In genomic region chr10:128577958-128578750, GRCh38 we compare ENCODE assay signal across 33 cellular contexts.
"Had no signal": no experiment of that assay in that cellular context is flagged by ENCODE, and none has a peak within 500 bp of the region (broad histone marks: within the 10 kb centered on the region; RNA-seq: fewer than 3 reads in every experiment).

No MANE protein-coding gene starts in this region.

- H3K27ac Mint-ChIP-seq: activated CD4-positive, alpha-beta memory T cell treated with anti-CD3 and anti-CD28 coated beads for 36 hours; activated CD4-positive, alpha-beta T cell treated with anti-CD3 and anti-CD28 coated beads, Interleukin-2, amount 10 ng/mL, durations not matched to agents 7 days and 5 days; activated naive CD4-positive, alpha-beta T cell treated with anti-CD3 and anti-CD28 coated beads, Interleukin-2, amount 10 ng/mL, durations not matched to agents 7 days and 5 days; activated naive CD8-positive, alpha-beta T cell; activated naive CD8-positive, alpha-beta T cell treated with anti-CD3 and anti-CD28 coated beads, Interleukin-2, amount 50 U/mL, for 24 hours; activated T-helper 1 cell treated with anti-CD3 and anti-CD28 coated beads, Interleukin-12 subunit alpha, Interleukin-12 subunit beta, Interleukin-2, Interleukin-4 antibody, amounts not matched to agents 30 ng/mL and 10 ng/mL and 1 ng/mL, durations not matched to agents 14 hours and 24 hours and 36 hours; T-helper 1 cell treated with Interleukin-12 subunit alpha and Interleukin-12 subunit beta and Interleukin-4 antibody, amounts not matched to agents 30 μg/mL and 1 μg/mL, for 36 hours; T-helper 2 cell treated with Interferon-gamma antibody and Interleukin-4, amounts not matched to agents 5 μg/mL and 100 μg/mL, for 36 hours had no signal

- H3K4me1 Mint-ChIP-seq: activated CD4-positive, alpha-beta T cell treated with anti-CD3 and anti-CD28 coated beads, Interleukin-2, amount 10 ng/mL, durations not matched to agents 7 days and 5 days; activated naive CD4-positive, alpha-beta T cell treated with anti-CD3 and anti-CD28 coated beads, Interleukin-2, amount 10 ng/mL, durations not matched to agents 7 days and 5 days; activated naive CD8-positive, alpha-beta T cell treated with anti-CD3 and anti-CD28 coated beads, Interleukin-2, amount 50 U/mL, for 24 hours had no signal

- FAIRE-seq: TTC549 had no signal

- H3K27me3 Mint-ChIP-seq: activated CD4-positive, alpha-beta T cell treated with anti-CD3 and anti-CD28 coated beads, Interleukin-2, amount 10 ng/mL, durations not matched to agents 7 days and 5 days; activated naive CD4-positive, alpha-beta T cell treated with anti-CD3 and anti-CD28 coated beads, Interleukin-2, amount 10 ng/mL, durations not matched to agents 7 days and 5 days; activated naive CD8-positive, alpha-beta T cell treated with anti-CD3 and anti-CD28 coated beads, Interleukin-2, amount 50 U/mL, for 24 hours had no signal

- ATAC-seq: activated naive CD8-positive, alpha-beta T cell treated with anti-CD3 and anti-CD28 coated beads, Interleukin-2, amount 50 U/mL, for 24 hours; activated T-cell treated with anti-CD3 and anti-CD28 coated beads, Interleukin-2, amount 50 U/mL, for 4 hours; PC-3 had no signal

- DNase-seq: activated CD4-positive, alpha-beta memory T cell treated with anti-CD3 and anti-CD28 coated beads for 36 hours; activated CD4-positive, alpha-beta T cell treated with anti-CD3 and anti-CD28 coated beads, Interleukin-2, amount 10 ng/mL, durations not matched to agents 7 days and 5 days; activated CD8-positive, alpha-beta memory T cell treated with anti-CD3 and anti-CD28 coated beads, Interleukin-2, amount 50 U/mL, for 4 hours; activated naive CD4-positive, alpha-beta T cell treated with anti-CD3 and anti-CD28 coated beads, Interleukin-2, amount 10 ng/mL, durations not matched to agents 7 days and 5 days; activated naive CD8-positive, alpha-beta T cell treated with anti-CD3 and anti-CD28 coated beads, Interleukin-2, amount 50 U/mL, for 24 hours; activated T-cell treated with anti-CD3 and anti-CD28 coated beads for 4 hours; activated T-cell treated with anti-CD3 and anti-CD28 coated beads, Interleukin-2, amount 50 U/mL, for 4 hours; anterior cingulate cortex; caudate nucleus; cerebellar nuclear complex; Kasumi-1; KG1; MM.1S; MV-4-11; NCI-H1092; NCI-H1417; NCI-H146; NCI-H187; NCI-H2029 treated with DMSO at 0.1 percent for 48 hours; NCI-H2107; NCI-H2171; NCI-H510A; NCI-H526; NCI-H748 treated with DMSO at 0.1 percent for 48 hours; NK-92 treated with Interleukin-12 subunit alpha and Interleukin-12 subunit beta, amount 100 ng/mL, for 24 hours; PC-3; Peyer's patch; Right ventricle myocardium superior had no signal

- H3K9me3 ChIP-seq: Peyer's patch had no signal

- H3K4me1 ChIP-seq: Peyer's patch had no signal

- H3K4me3 ChIP-seq: Peyer's patch had no signal

- H3K9me3 Mint-ChIP-seq: activated CD4-positive, alpha-beta memory T cell treated with anti-CD3 and anti-CD28 coated beads for 36 hours; activated CD4-positive, alpha-beta T cell treated with anti-CD3 and anti-CD28 coated beads, Interleukin-2, amount 10 ng/mL, durations not matched to agents 7 days and 5 days; activated naive CD4-positive, alpha-beta T cell treated with anti-CD3 and anti-CD28 coated beads, Interleukin-2, amount 10 ng/mL, durations not matched to agents 7 days and 5 days; activated naive CD8-positive, alpha-beta T cell treated with anti-CD3 and anti-CD28 coated beads, Interleukin-2, amount 50 U/mL, for 24 hours; activated T-cell treated with anti-CD3 and anti-CD28 coated beads, Interleukin-2, amount 50 U/mL, for 4 hours; activated T-helper 1 cell treated with anti-CD3 and anti-CD28 coated beads, Interleukin-12 subunit alpha, Interleukin-12 subunit beta, Interleukin-2, Interleukin-4 antibody, amounts not matched to agents 30 ng/mL and 10 ng/mL and 1 ng/mL, durations not matched to agents 14 hours and 24 hours and 36 hours; T-helper 1 cell treated with Interleukin-12 subunit alpha and Interleukin-12 subunit beta and Interleukin-4 antibody, amounts not matched to agents 30 μg/mL and 1 μg/mL, for 36 hours; T-helper 2 cell treated with Interferon-gamma antibody and Interleukin-4, amounts not matched to agents 5 μg/mL and 100 μg/mL, for 36 hours had no signal

- H3K36me3 ChIP-seq: Peyer's patch had no signal

- H3K27me3 ChIP-seq: Peyer's patch had no signal

- H3K27ac ChIP-seq: Peyer's patch had no signal

- H3K4me3 Mint-ChIP-seq: activated CD4-positive, alpha-beta memory T cell treated with anti-CD3 and anti-CD28 coated beads for 36 hours; activated CD4-positive, alpha-beta T cell treated with anti-CD3 and anti-CD28 coated beads, Interleukin-2, amount 10 ng/mL, durations not matched to agents 7 days and 5 days; activated naive CD4-positive, alpha-beta T cell treated with anti-CD3 and anti-CD28 coated beads, Interleukin-2, amount 10 ng/mL, durations not matched to agents 7 days and 5 days; activated naive CD8-positive, alpha-beta T cell; activated naive CD8-positive, alpha-beta T cell treated with anti-CD3 and anti-CD28 coated beads, Interleukin-2, amount 50 U/mL, for 24 hours; activated T-cell treated with anti-CD3 and anti-CD28 coated beads, Interleukin-2, amount 50 U/mL, for 4 hours; activated T-helper 1 cell treated with anti-CD3 and anti-CD28 coated beads, Interleukin-12 subunit alpha, Interleukin-12 subunit beta, Interleukin-2, Interleukin-4 antibody, amounts not matched to agents 30 ng/mL and 10 ng/mL and 1 ng/mL, durations not matched to agents 14 hours and 24 hours and 36 hours; T-helper 1 cell treated with Interleukin-12 subunit alpha and Interleukin-12 subunit beta and Interleukin-4 antibody, amounts not matched to agents 30 μg/mL and 1 μg/mL, for 36 hours; T-helper 2 cell treated with Interferon-gamma antibody and Interleukin-4, amounts not matched to agents 5 μg/mL and 100 μg/mL, for 36 hours had no signal
